Comparison of ENCODE assay signal across 8 cellular contexts in the genomic region with DNA sequence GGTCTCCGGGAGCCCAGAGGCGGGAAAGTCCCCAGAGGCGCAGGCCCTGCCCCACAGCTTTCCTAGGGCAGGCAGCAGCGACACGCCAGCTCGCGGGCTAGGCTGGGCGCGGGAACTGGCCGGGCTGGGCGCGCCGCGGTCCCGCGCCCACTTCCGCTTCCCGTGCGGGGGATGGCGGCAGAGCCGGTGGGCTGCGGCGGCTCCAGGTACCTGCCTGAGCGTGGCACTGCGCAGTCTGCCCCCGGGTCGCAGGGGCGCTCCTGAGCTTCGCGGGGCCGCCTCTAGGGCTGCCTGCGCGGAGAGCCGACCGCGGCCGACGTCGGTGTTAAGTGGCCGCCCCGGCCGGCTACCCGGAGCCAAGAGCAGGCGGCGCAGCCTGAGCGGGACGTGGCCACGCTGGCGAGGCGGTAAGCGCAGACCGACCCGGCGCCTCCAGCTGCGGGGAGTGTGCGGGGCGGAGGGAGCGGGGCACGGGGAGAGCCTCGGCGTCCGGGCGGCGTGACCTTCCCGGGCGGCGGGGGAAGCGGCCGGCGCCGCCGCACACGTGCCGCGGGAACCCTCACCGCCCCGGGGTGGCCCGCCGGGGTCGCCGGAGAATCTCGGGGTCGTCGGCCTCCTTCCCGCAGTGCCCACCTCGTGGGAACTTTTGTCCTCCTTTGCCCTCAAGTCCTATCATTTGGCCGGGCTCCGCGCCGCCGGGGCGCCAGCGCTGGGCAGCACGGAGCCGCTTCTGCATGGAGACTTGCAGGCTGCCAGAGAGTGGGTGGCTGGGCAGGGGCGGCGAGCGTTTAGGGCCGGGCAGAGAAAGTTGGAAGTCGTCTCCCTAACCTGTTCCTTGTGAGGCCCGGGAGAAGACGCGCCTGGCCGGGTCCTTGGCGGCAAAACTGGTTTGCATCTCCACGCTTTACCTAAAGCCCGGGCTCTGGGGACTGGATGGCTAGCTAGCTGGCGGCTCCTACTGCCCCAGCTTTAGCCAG. TPM values are rescaled to one million over a fixed set of nuclear protein-coding genes. Genes with fewer than 3 reads are reported as not detected.
DNase-seq lines count a peak whose midpoint lies in the region; ATAC-seq and TF ChIP-seq lines count a peak whose summit lies in the region.

No MANE protein-coding gene starts in this region.

- peak overlapping the region; percentile 59 for H3K4me3 Mint-ChIP-seq in activated naive CD4-positive, alpha-beta T cell treated with anti-CD3 and anti-CD28 coated beads for 36 hours

- no peaks in the 10 kb centered on the region for H3K9me3 ChIP-seq in sigmoid colon

- no peak overlapping the region for H3K27ac Mint-ChIP-seq in activated naive CD4-positive, alpha-beta T cell treated with anti-CD3 and anti-CD28 coated beads for 36 hours

- peaks cover 0 to 13% (median 13%) of the 10 kb centered on the region in 4 donors for H3K4me1 ChIP-seq in sigmoid colon

- DNase-seq in CMK (ENCODE audit: low read depth) (peak; percentile 52), NCI-H774 (lab: John Stamatoyannopoulos, UW) (peak; percentile 16), left ventricle myocardium superior (peak; percentile 64), sigmoid colon (no peak), middle frontal gyrus (ENCODE audit: extremely low spot score, low spot score) (no peak)
- peak; percentile 49 for DNase-seq in activated naive CD4-positive, alpha-beta T cell treated with anti-CD3 and anti-CD28 coated beads for 36 hours

- no peak for TF ChIP-seq POLR2A in sigmoid colon (IDR thresholded peaks at IDR 0.05)

- H3K36me3 ChIP-seq in sigmoid colon, result no peaks in the 10 kb centered on the region

- peaks cover 8% of the 10 kb centered on the region for H3K36me3 Mint-ChIP-seq in activated naive CD4-positive, alpha-beta T cell treated with anti-CD3 and anti-CD28 coated beads for 36 hours (ENCODE audit: low read depth)

- CTCF ChIA-PET in activated naive CD4-positive, alpha-beta T cell treated with anti-CD3 and anti-CD28 coated beads for 36 hours (lab: Charles Lee), result interaction anchor here (0.7 to 1.3 kb wide), 3 partner anchors 10 to 16 kb away, joined by 3 to 4 read pairs (median 4); no protein-coding TSS in a partner anchor

- H3K9me3 Mint-ChIP-seq in activated naive CD4-positive, alpha-beta T cell treated with anti-CD3 and anti-CD28 coated beads for 36 hours, result peaks cover 10% of the 10 kb centered on the region

- intact Hi-C loops in activated naive CD4-positive, alpha-beta T cell treated with anti-CD3 and anti-CD28 coated beads for 36 hours (cut with micrococcal nuclease), result loop anchor here (1.0 kb wide), 1 partner anchor 15 kb away; no protein-coding TSS in a partner anchor
- intact Hi-C loops in left ventricle myocardium superior (cut with micrococcal nuclease), result no loop called here
- intact Hi-C loops in sigmoid colon (cut with DNase I), result no loop called here

- no peak overlapping the region for H3K27ac ChIP-seq in sigmoid colon

- peaks cover 42% of the 10 kb centered on the region for H3K27me3 Mint-ChIP-seq in activated naive CD4-positive, alpha-beta T cell treated with anti-CD3 and anti-CD28 coated beads for 36 hours (ENCODE audit: low read depth)

- no peak for TF ChIP-seq EP300 in sigmoid colon (IDR thresholded peaks at IDR 0.05)

- peaks cover 4% of the 10 kb centered on the region for H3K4me1 Mint-ChIP-seq in activated naive CD4-positive, alpha-beta T cell treated with anti-CD3 and anti-CD28 coated beads for 36 hours (ENCODE audit: low read depth)

- H3K4me3 ChIP-seq in sigmoid colon, result peak overlapping the region; percentile 12 to 64 (median 50)

- H3K27me3 ChIP-seq in sigmoid colon, result peaks cover 7 to 55% (median 27%) of the 10 kb centered on the region in 3 donors

- no peak for TF ChIP-seq CTCF in sigmoid colon (IDR thresholded peaks at IDR 0.05)

- WGBS in sigmoid colon, 2 donors, result 1% methylated on average over 108 of the region's 108 CpGs

- ATAC-seq in GM18907 (IDR thresholded peaks at IDR 0.05; ENCODE audit: unreplicated experiment) (peak; percentile 90), HG03064 (IDR thresholded peaks at IDR 0.05; ENCODE audit: low read depth, unreplicated experiment) (peak; percentile 79), left ventricle myocardium superior (peak; percentile 94)

RNA-seq across cellular contexts. Expression of a gene that starts 31.4 kb away (rescaled TPM):
- 10 to 100 TPM; 20.6 to 21.5 TPM for total RNA-seq in activated naive CD4-positive, alpha-beta T cell treated with anti-CD3 and anti-CD28 coated beads for 36 hours
- 29.2 TPM for total RNA-seq in left ventricle myocardium superior
- total RNA-seq in sigmoid colon, result 10 to 100 TPM; 37.4 to 47.6 (median 41.1) TPM
- polyA plus RNA-seq in sigmoid colon, result 10 to 100 TPM; 17.4 to 27.4 (median 17.6) TPM

RNA-seq across cellular contexts. Expression of a gene that starts 40.7 kb away (rescaled TPM):
- total RNA-seq in activated naive CD4-positive, alpha-beta T cell treated with anti-CD3 and anti-CD28 coated beads for 36 hours, result not detected
- not detected for total RNA-seq in left ventricle myocardium superior
- under 1 TPM in 1 of 4 donors, not detected in 3; 0.99 TPM for total RNA-seq in sigmoid colon
- polyA plus RNA-seq in sigmoid colon, result under 1 TPM in 1 of 3 donors, not detected in 2; 0.04 TPM

Comparison
In these comparisons a context has a peak if more than half of its experiments do, and no peak if none do; other contexts are left out.
1. DNase-seq: peak in CMK (single experiment), NCI-H774 (single experiment), activated naive CD4-positive, alpha-beta T cell treated with anti-CD3 and anti-CD28 coated beads for 36 hours (single experiment) and left ventricle myocardium superior (single experiment); none in sigmoid colon (single experiment) and middle frontal gyrus (single experiment).
2. Peak in every context shown above with its lines, with median percentiles within 50 percentile points of each other: ATAC-seq.